Comparison of ENCODE assay signal across 25 cellular contexts in genomic region chr5:171898879-171899278, GRCh38.
"Had no signal": no experiment of that assay in that cellular context is flagged by ENCODE, and none has a peak within 500 bp of the region (broad histone marks: within the 10 kb centered on the region; RNA-seq: fewer than 3 reads in every experiment).

No MANE protein-coding gene starts in this region.

- H3K4me3 Mint-ChIP-seq: dendritic cell treated with granulocyte-macrophage colony-stimulating factor and Interleukin-4, amounts not matched to agents 40 ng/mL and 50 ng/mL, for 4 days; effector memory CD8-positive, alpha-beta T cell; endodermal cell had no signal

- H3K36me3 ChIP-seq: colonic mucosa had no signal

- H3K4me3 ChIP-seq: colonic mucosa, coronary artery, dorsolateral prefrontal cortex, esophagus muscularis mucosa, esophagus squamous epithelium, gastrocnemius medialis, gastroesophageal sphincter, heart left ventricle, heart right ventricle, hepatocyte had no signal

- H3K4me2 ChIP-seq: hepatocyte had no signal

- H3K4me1 ChIP-seq: colonic mucosa, esophagus squamous epithelium, foreskin keratinocyte had no signal

- H3K9me3 ChIP-seq: colonic mucosa, esophagus muscularis mucosa, esophagus squamous epithelium, gastrocnemius medialis, gastroesophageal sphincter, heart left ventricle, heart right ventricle had no signal

- H3K27me3 ChIP-seq: colonic mucosa, dorsolateral prefrontal cortex, esophagus muscularis mucosa, esophagus squamous epithelium, foreskin keratinocyte, gastrocnemius medialis, gastroesophageal sphincter, heart left ventricle, heart right ventricle, hepatocyte had no signal

- DNase-seq: colonic mucosa; cortex of kidney; dermis blood vessel endothelial cell; dorsolateral prefrontal cortex; effector CD4-positive, alpha-beta T cell; effector memory CD4-positive, alpha-beta T cell; effector memory CD8-positive, alpha-beta T cell; endodermal cell; erythroblast; esophagus squamous epithelium; foreskin fibroblast; foreskin keratinocyte; foreskin melanocyte; gastrocnemius medialis; glutamatergic neuron; head of caudate nucleus; heart left ventricle; heart right ventricle had no signal

- ATAC-seq: effector memory CD8-positive, alpha-beta T cell; esophagus mucosa; foreskin keratinocyte; gastrocnemius medialis; gastroesophageal sphincter; heart left ventricle; heart right ventricle had no signal

- H3K27ac Mint-ChIP-seq: dendritic cell treated with granulocyte-macrophage colony-stimulating factor and Interleukin-4, amounts not matched to agents 40 ng/mL and 50 ng/mL, for 4 days; endodermal cell had no signal

- H3K27me3 Mint-ChIP-seq: dendritic cell treated with granulocyte-macrophage colony-stimulating factor and Interleukin-4, amounts not matched to agents 40 ng/mL and 50 ng/mL, for 4 days; effector memory CD8-positive, alpha-beta T cell had no signal

- H3K27ac ChIP-seq: colonic mucosa, coronary artery, dorsolateral prefrontal cortex, epithelial cell of prostate, esophagus muscularis mucosa, esophagus squamous epithelium, foreskin keratinocyte, gastrocnemius medialis, gastroesophageal sphincter, heart left ventricle, heart right ventricle, hepatocyte had no signal

- H3K9me3 Mint-ChIP-seq: dendritic cell treated with granulocyte-macrophage colony-stimulating factor and Interleukin-4, amounts not matched to agents 40 ng/mL and 50 ng/mL, for 4 days; effector memory CD8-positive, alpha-beta T cell; endodermal cell had no signal

- H2AFZ ChIP-seq: hepatocyte had no signal
